In genomic region chr18:26034850-26035497, GRCh38 we compare ENCODE assay signal across 18 cellular contexts. TPM values are rescaled to one million over a fixed set of nuclear protein-coding genes. Genes with fewer than 3 reads are reported as not detected.
A peak's percentile ranks its signal among the peaks of the same experiment; 100 is the strongest.
DNase-seq lines count a peak whose midpoint lies in the region; ATAC-seq, FAIRE-seq and TF ChIP-seq lines count a peak whose summit lies in the region.
"Had no signal": no experiment of that assay in that cellular context is flagged by ENCODE, and none has a peak within 500 bp of the region (broad histone marks: within the 10 kb centered on the region; RNA-seq: fewer than 3 reads in every experiment).

No MANE protein-coding gene starts in this region.

- TF ChIP-seq POLR2A in HepG2 (IDR thresholded peaks at IDR 0.05; ENCODE audit: insufficient read depth in 1 of 2, low read depth in 2 of 2, low read length in 2 of 2), result no peak

- POLR2A ChIA-PET in HepG2 (lab: Yijun Ruan, JAX), result no interaction called here

- no TSS peak for BruUV-seq in HepG2 (replicated peaks; lab: Mats Ljungman, UMichigan)

- H4K20me1 ChIP-seq in HepG2 (ENCODE audit: insufficient read depth, low read length), result no peaks in the 10 kb centered on the region
- H4K20me1 ChIP-seq in Karpas-422 (ENCODE audit: insufficient read depth, low read depth, low read length), result no peaks in the 10 kb centered on the region

- no peak for TF ChIP-seq RAD21 in liver (IDR thresholded peaks at IDR 0.05)
- TF ChIP-seq RAD21 in HepG2 (CRISPR knock-in tag; IDR thresholded peaks at IDR 0.05), result no peak

- 40% methylated on average over 5 of the region's 5 CpGs for WGBS in liver
- 91% methylated on average over 5 of the region's 5 CpGs for WGBS in HepG2 (ENCODE audit: low lambda C conversion rate)

- DNase-seq in HepG2 (ENCODE audit: low spot score) (no peak), LNCaP clone FGC (ENCODE audit: low read depth) (peak; percentile 73), fibroblast of gingiva (ENCODE audit: low read depth) (peak; percentile 7), kidney tubule cell (ENCODE audit: low spot score) (no peak), NCI-H1417 treated with DMSO at 0.1 percent for 48 hours (lab: John Stamatoyannopoulos, UW) (no peak), Karpas-422 (no peak)
- DNase-seq: ACHN; CD4-positive, CD25-positive, alpha-beta regulatory T cell; DMS 273 treated with DMSO at 0.1 percent for 48 hours; GOT3; HCEC 1CT; HFFc6; IMR-90 had no signal

- H2AFZ ChIP-seq in HepG2 (ENCODE audit: low read length) (no peak overlapping the region), Karpas-422 (ENCODE audit: low read length) (no peak overlapping the region)

- H3K4me2 ChIP-seq in HepG2 (ENCODE audit: low read depth, low read length) (no peak overlapping the region), Karpas-422 (ENCODE audit: low read depth, low read length, poor library complexity, severe bottlenecking) (no peak overlapping the region)
- H3K4me2 ChIP-seq: BLaER1 treated with 17β-estradiol and CSF1 and Interleukin-3, amounts not matched to agents 10 nM and 100 nM had no signal

- H3K27ac ChIP-seq in liver (ENCODE audit: low read depth in 1 of 2, low read length in 2 of 2), result no peak overlapping the region
- no peak overlapping the region for H3K27ac ChIP-seq in HepG2 (ENCODE audit: extremely low read length, insufficient read depth, low read length)
- H3K27ac ChIP-seq in Karpas-422 (ENCODE audit: low read length), result no peak overlapping the region
- H3K27ac ChIP-seq: BLaER1 treated with 17β-estradiol and CSF1 and Interleukin-3, amounts not matched to agents 10 nM and 100 nM had no signal

- no peaks in the 10 kb centered on the region for H3K9me2 ChIP-seq in Karpas-422 (replicated peaks; ENCODE audit: insufficient read depth, low read length)

- CTCF ChIA-PET in HepG2 (lab: Yijun Ruan, JAX; ENCODE audit: low intra/inter-chr PET ratio, low total read pairs), result no interaction called here

- H3K4me1 ChIP-seq in liver (ENCODE audit: control insufficient read depth in 4 of 4, insufficient read depth in 4 of 4, low read length in 3 of 4) (peaks cover 1 to 19% (median 7%) of the 10 kb centered on the region in 4 donors), HepG2 (ENCODE audit: insufficient read depth, low read length) (no peaks in the 10 kb centered on the region), Karpas-422 (ENCODE audit: low read length) (no peaks in the 10 kb centered on the region)
- H3K4me1 ChIP-seq: BLaER1 treated with 17β-estradiol and CSF1 and Interleukin-3, amounts not matched to agents 10 nM and 100 nM had no signal

- TF ChIP-seq EP300 in HepG2 (IDR thresholded peaks at IDR 0.05; ENCODE audit: low read depth in 2 of 2, low read length in 2 of 2) (no peak), HepG2 (CRISPR knock-in tag; IDR thresholded peaks at IDR 0.05; ENCODE audit: borderline replicate concordance) (no peak)

- H3K9me3 ChIP-seq in liver (ENCODE audit: control insufficient read depth in 4 of 4, low read length in 3 of 4), result no peaks in the 10 kb centered on the region
- no peaks in the 10 kb centered on the region for H3K9me3 ChIP-seq in HepG2 (ENCODE audit: low read length)
- no peaks in the 10 kb centered on the region for H3K9me3 ChIP-seq in Karpas-422 (ENCODE audit: low read length)
- H3K9me3 ChIP-seq: BLaER1 treated with 17β-estradiol and CSF1 and Interleukin-3, amounts not matched to agents 10 nM and 100 nM had no signal

- in situ Hi-C loops in HepG2 (cut with HindIII; ENCODE audit: extremely low pct_ligation_motif_present, low pct_unique_long_range_greater_than_20kb), result no loop called here

- no peak overlapping the region for H3K9ac ChIP-seq in liver (ENCODE audit: low read depth in 1 of 2, low read length in 2 of 2)
- H3K9ac ChIP-seq in HepG2 (ENCODE audit: insufficient read depth, low read depth, low read length), result no peak overlapping the region
- H3K9ac ChIP-seq in Karpas-422 (ENCODE audit: low read length), result no peak overlapping the region
- H3K9ac ChIP-seq: BLaER1 treated with 17β-estradiol and CSF1 and Interleukin-3, amounts not matched to agents 10 nM and 100 nM had no signal

- no peak for TF ChIP-seq CTCF in liver (IDR thresholded peaks at IDR 0.05; ENCODE audit: low read depth, low read length, missing input control)
- no peak for TF ChIP-seq CTCF in HepG2 (CRISPR knock-in tag; IDR thresholded peaks at IDR 0.05)
- TF ChIP-seq CTCF in LNCaP clone FGC (IDR thresholded peaks at IDR 0.05; ENCODE audit: control insufficient read depth, extremely low read depth, insufficient read depth), result no peak

- H3K79me2 ChIP-seq in HepG2 (ENCODE audit: insufficient read depth, low read length), result no peaks in the 10 kb centered on the region
- H3K79me2 ChIP-seq in Karpas-422 (ENCODE audit: low read length), result peaks cover 55% of the 10 kb centered on the region

- H3K27me3 ChIP-seq in liver (ENCODE audit: control insufficient read depth in 4 of 4, insufficient read depth in 4 of 4, low read length in 3 of 4), result no peaks in the 10 kb centered on the region
- H3K27me3 ChIP-seq in HepG2 (ENCODE audit: control insufficient read depth in 1 of 2, insufficient read depth in 2 of 2, low read length in 2 of 2), result no peaks in the 10 kb centered on the region; a peak in 1 of 5 replicates
- no peaks in the 10 kb centered on the region for H3K27me3 ChIP-seq in Karpas-422 (ENCODE audit: low read length)
- H3K27me3 ChIP-seq: BLaER1 treated with 17β-estradiol and CSF1 and Interleukin-3, amounts not matched to agents 10 nM and 100 nM had no signal

- H3K36me3 ChIP-seq in liver (ENCODE audit: control insufficient read depth in 4 of 4, insufficient read depth in 3 of 4, low read depth in 1 of 4, low read length in 3 of 4) (peaks cover 4 to 40% (median 27%) of the 10 kb centered on the region in 4 donors), HepG2 (replicated peaks in 1 of 2; ENCODE audit: control insufficient read depth in 1 of 2, insufficient read depth in 2 of 2, low read length in 2 of 2) (peaks cover 7 to 66% of the 10 kb centered on the region in 2 experiments), Karpas-422 (ENCODE audit: insufficient read depth, low read length) (peaks cover 85% of the 10 kb centered on the region)

- intact Hi-C loops in HepG2 (cut with micrococcal nuclease; ENCODE audit: unreplicated experiment), result no loop called here

- no peak overlapping the region for H3K4me3 ChIP-seq in liver (ENCODE audit: low read depth in 1 of 3, low read length in 3 of 3)
- no peak overlapping the region for H3K4me3 ChIP-seq in HepG2 (replicated peaks in 1 of 3; ENCODE audit: insufficient read depth in 1 of 3, low read depth in 2 of 3, low read length in 3 of 3)
- no peak overlapping the region for H3K4me3 ChIP-seq in LNCaP clone FGC (ENCODE audit: low read depth, low read length)
- H3K4me3 ChIP-seq in Karpas-422 (ENCODE audit: low read length), result no peak overlapping the region
- H3K4me3 ChIP-seq: BLaER1 treated with 17β-estradiol and CSF1 and Interleukin-3, amounts not matched to agents 10 nM and 100 nM had no signal

- no peak for FAIRE-seq in HepG2 (lab: Jason Lieb, UNC)
- FAIRE-seq: GM18507, HTR-8/SVneo had no signal

- ATAC-seq in HepG2 (no peak), GM21576 (IDR thresholded peaks at IDR 0.05; ENCODE audit: unreplicated experiment) (no peak)

TF ChIP-seq in liver, 16 proteins besides CTCF, POLR2A, EP300 and RAD21 (continues in another document):
- TF ChIP-seq RXRA (IDR thresholded peaks at IDR 0.05), result peak in 1 of 2 donors; percentile 23
- no peak for TF ChIP-seq GABPA (IDR thresholded peaks at IDR 0.05 in 1 of 2, conservative IDR thresholded peaks at IDR 0.05 in 1 of 2)
- peak; percentile 59 for TF ChIP-seq YY1 (IDR thresholded peaks at IDR 0.05)

TF ChIP-seq in HepG2, 621 proteins besides CTCF, POLR2A, EP300 and RAD21 (continues in another document):
- no peak for TF ChIP-seq TRIM22 (IDR thresholded peaks at IDR 0.05)
- no peak for TF ChIP-seq ZNF672 (CRISPR knock-in tag; IDR thresholded peaks at IDR 0.05)
- TF ChIP-seq ZFYVE20 (CRISPR knock-in tag; IDR thresholded peaks at IDR 0.05; ENCODE audit: borderline replicate concordance, low read depth), result no peak
- TF ChIP-seq NFRKB (IDR thresholded peaks at IDR 0.05), result no peak
- TF ChIP-seq TBX2 (CRISPR knock-in tag; IDR thresholded peaks at IDR 0.05; ENCODE audit: borderline replicate concordance), result no peak

RNA-seq across cellular contexts. Expression of gene SS18, which starts 55.4 kb away (rescaled TPM):
- total RNA-seq in liver (10 to 100 TPM; 43.7 to 74.7 TPM), HepG2 (2016; rRNA removed; fragmentation: Illumina TruSeq; extraction: Trizol) (49.2 and 61.4 TPM in 2 replicates)
- polyA plus RNA-seq in liver (10 to 100 TPM; 16.3 to 25.4 TPM), HepG2 (2011; rRNA removed) (82.7 and 83.2 TPM in 2 replicates)
- total RNA-seq in HepG2 (2016; cell fraction: cytosol; rRNA removed; fragmentation: Illumina TruSeq; extraction: Trizol; ENCODE audit: low read depth), result 10.7 and 13.7 TPM in 2 replicates
- total RNA-seq in HepG2 (2016; cell fraction: insoluble cytoplasmic fraction; rRNA removed; fragmentation: Illumina TruSeq; extraction: Trizol), result 51.5 and 60.3 TPM in 2 replicates
- total RNA-seq in HepG2 (2016; cell fraction: membrane; rRNA removed; fragmentation: Illumina TruSeq; extraction: Trizol), result 21.3 and 25.4 TPM in 2 replicates
- 48.8 and 54.9 TPM in 2 replicates for total RNA-seq in HepG2 (2016; cell fraction: nucleus; rRNA removed; fragmentation: Illumina TruSeq; extraction: Trizol)
- 54.4 and 60.0 TPM in 2 replicates for polyA plus RNA-seq in HepG2 (2011; cell fraction: cytosol; rRNA removed)
- 137 and 298 TPM in 2 replicates for polyA plus RNA-seq in HepG2 (2011; cell fraction: nucleus; rRNA removed)
- polyA plus RNA-seq in HepG2 (2012), result 22.4 and 25.8 TPM in 2 replicates
- polyA plus RNA-seq in HepG2 (2016; cell fraction: cytosol; fragmentation: Illumina TruSeq; extraction: Trizol; ENCODE audit: low read depth), result 2.4 and 2.5 TPM in 2 replicates
- polyA plus RNA-seq in HepG2 (2016; cell fraction: insoluble cytoplasmic fraction; fragmentation: Illumina TruSeq; extraction: Trizol; ENCODE audit: low read depth), result 53.8 and 56.4 TPM in 2 replicates
- 8.0 and 8.3 TPM in 2 replicates for polyA plus RNA-seq in HepG2 (2016; cell fraction: membrane; fragmentation: Illumina TruSeq; extraction: Trizol; ENCODE audit: low read depth)
- polyA plus RNA-seq in HepG2 (2016; cell fraction: nucleus; fragmentation: Illumina TruSeq; extraction: Trizol; ENCODE audit: insufficient read depth, low read depth), result 60.3 and 72.6 TPM in 2 replicates
- polyA minus RNA-seq in HepG2 (2011; rRNA and poly(A)+ RNA removed; ENCODE audit: low replicate concordance), result 114 and 259 TPM in 2 replicates
- 68.2 and 84.6 TPM in 2 replicates for polyA minus RNA-seq in HepG2 (2011; cell fraction: cytosol; rRNA and poly(A)+ RNA removed)
- 156 TPM in 2 replicates for polyA minus RNA-seq in HepG2 (2011; cell fraction: nucleus; rRNA and poly(A)+ RNA removed)
- 123 and 146 TPM in 2 replicates for total RNA-seq in Karpas-422 (2014; rRNA removed; shearing (Covaris generic); ENCODE audit: low replicate concordance)

Comparison
In these comparisons a context has a peak if more than half of its experiments do, and no peak if none do; other contexts are left out.
1. DNase-seq: peak in LNCaP clone FGC (single experiment) and fibroblast of gingiva (single experiment); none in HepG2 (single experiment), kidney tubule cell (single experiment), NCI-H1417 treated with DMSO at 0.1 percent for 48 hours (single experiment) and Karpas-422 (single experiment).